Comparison of ENCODE assay signal across 10 cellular contexts in the genomic region with DNA sequence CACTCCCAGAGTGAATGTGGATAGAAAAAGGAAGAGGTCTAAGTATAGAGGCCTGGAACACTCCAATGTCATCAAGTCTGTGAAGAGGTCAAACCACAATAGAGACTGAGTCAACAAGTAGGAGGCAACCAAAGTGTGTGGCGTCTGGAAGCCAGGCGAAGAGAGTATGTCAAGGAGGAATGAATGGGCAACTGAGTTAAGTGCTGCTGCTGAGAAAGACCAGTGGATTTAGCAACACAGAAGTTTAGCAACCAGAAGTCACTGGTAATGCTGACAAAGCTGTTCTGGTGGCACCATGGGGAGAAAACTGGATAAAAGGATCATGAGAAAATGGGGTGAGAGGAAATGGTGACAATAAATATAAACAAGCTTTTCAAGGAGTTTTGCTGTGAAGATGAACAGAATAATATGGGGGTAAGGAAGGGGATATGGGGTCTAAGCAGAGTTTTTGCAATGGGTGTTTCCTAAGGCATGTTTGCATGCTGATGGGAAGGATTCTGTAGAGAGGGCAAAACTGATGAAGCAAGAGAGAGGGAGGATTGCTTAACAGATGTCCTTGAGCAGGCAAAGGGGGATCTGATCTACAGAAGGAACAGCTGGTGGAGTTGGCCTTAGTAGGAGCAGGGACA. TPM values are rescaled to one million over a fixed set of nuclear protein-coding genes. Genes with fewer than 3 reads are reported as not detected.
A peak's percentile ranks its signal among the peaks of the same experiment; 100 is the strongest.
DNase-seq lines count a peak whose midpoint lies in the region; ATAC-seq and TF ChIP-seq lines count a peak whose summit lies in the region.
"Had no signal": no experiment of that assay in that cellular context is flagged by ENCODE, and none has a peak within 500 bp of the region (broad histone marks: within the 10 kb centered on the region; RNA-seq: fewer than 3 reads in every experiment).

No MANE protein-coding gene starts in this region.

- no peaks in the 10 kb centered on the region for H3K27me3 ChIP-seq in suprapubic skin
- H3K27me3 ChIP-seq: SJSA1 had no signal

- H3K9me3 ChIP-seq in T-helper 17 cell (ENCODE audit: control insufficient read depth, low read length, poor library complexity, severe bottlenecking) (no peaks in the 10 kb centered on the region), suprapubic skin (no peaks in the 10 kb centered on the region)
- H3K9me3 ChIP-seq: SJSA1 had no signal

- H3K27ac ChIP-seq in suprapubic skin: no peak overlapping the region
- H3K27ac ChIP-seq: SJSA1 had no signal

- H3K4me1 Mint-ChIP-seq in T-helper 17 cell: no peaks in the 10 kb centered on the region
- peaks cover 8% of the 10 kb centered on the region for H3K4me1 Mint-ChIP-seq in chondrocyte (ENCODE audit: low read depth)

- no peak for TF ChIP-seq CTCF in chondrocyte (IDR thresholded peaks at IDR 0.05)
- no peak for TF ChIP-seq CTCF in suprapubic skin (IDR thresholded peaks at IDR 0.05)

- H3K4me3 Mint-ChIP-seq in T-helper 17 cell (no peak overlapping the region), chondrocyte (ENCODE audit: unreplicated experiment) (no peak overlapping the region)
- H3K4me3 Mint-ChIP-seq: endodermal cell had no signal

- no peaks in the 10 kb centered on the region for H3K36me3 ChIP-seq in suprapubic skin
- H3K36me3 ChIP-seq: SJSA1 had no signal

- H3K36me3 Mint-ChIP-seq in T-helper 17 cell (ENCODE audit: low read depth) (no peaks in the 10 kb centered on the region), chondrocyte (ENCODE audit: low read depth) (no peaks in the 10 kb centered on the region)

- peak; percentile 46 for ATAC-seq in T-helper 17 cell

- WGBS in suprapubic skin: 60% methylated on average over 2 of the region's 2 CpGs

- TF ChIP-seq EP300 in suprapubic skin (IDR thresholded peaks at IDR 0.05): no peak

- no peaks in the 10 kb centered on the region for H3K9me3 Mint-ChIP-seq in chondrocyte (ENCODE audit: low read depth)
- H3K9me3 Mint-ChIP-seq: endodermal cell had no signal

- peaks cover 29% of the 10 kb centered on the region for H3K27me3 Mint-ChIP-seq in T-helper 17 cell
- no peaks in the 10 kb centered on the region for H3K27me3 Mint-ChIP-seq in chondrocyte (ENCODE audit: low read depth)

- H3K27ac Mint-ChIP-seq in T-helper 17 cell: no peak overlapping the region
- H3K27ac Mint-ChIP-seq in chondrocyte (ENCODE audit: unreplicated experiment): no peak overlapping the region
- H3K27ac Mint-ChIP-seq: endodermal cell had no signal

- no peak for TF ChIP-seq POLR2A in suprapubic skin (IDR thresholded peaks at IDR 0.05)

- H3K4me3 ChIP-seq in suprapubic skin: no peak overlapping the region
- H3K4me3 ChIP-seq: SJSA1 had no signal

- DNase-seq in AML-193 (lab: John Stamatoyannopoulos, UW): peak; percentile 99
- DNase-seq in HPDE6-E6E7 (ENCODE audit: extremely low spot score): peak; percentile 52
- no peak for DNase-seq in T-helper 17 cell
- DNase-seq in kidney glomerular epithelial cell (lab: John Stamatoyannopoulos, UW): peak; percentile 97
- no peak for DNase-seq in chondrocyte (ENCODE audit: low spot score)
- no peak for DNase-seq in activated gamma-delta T cell (lab: John Stamatoyannopoulos, UW)
- DNase-seq in suprapubic skin (ENCODE audit: low spot score in 2 of 2): no peak
- DNase-seq in NCI-H2029 treated with DMSO at 0.1 percent for 48 hours (lab: John Stamatoyannopoulos, UW): no peak
- DNase-seq: endodermal cell had no signal

- H3K4me1 ChIP-seq in suprapubic skin: no peaks in the 10 kb centered on the region

RNA-seq across cellular contexts. Expression of a gene that starts 38.4 kb away (rescaled TPM):
- total RNA-seq in T-helper 17 cell: not detected
- 2.6 to 9.3 TPM (median 2.7 TPM) in 3 replicates for total RNA-seq in chondrocyte
- total RNA-seq in suprapubic skin: 10 to 100 TPM in 1 of 4 donors, 1 to 10 TPM in 3; 3.2 to 13.3 (median 6.7) TPM

Comparison
In these comparisons a context has a peak if more than half of its experiments do, and no peak if none do; other contexts are left out.
1. DNase-seq: peak in AML-193 (2 of 2), HPDE6-E6E7 (single experiment) and kidney glomerular epithelial cell (single experiment); none in T-helper 17 cell (0 of 3), chondrocyte (single experiment), activated gamma-delta T cell (single experiment), suprapubic skin (0 of 2) and NCI-H2029 treated with DMSO at 0.1 percent for 48 hours (single experiment).